In genomic region chr19:12867120-12868099, GRCh38 we compare ENCODE assay signal across 7 cellular contexts. TPM values are rescaled to one million over a fixed set of nuclear protein-coding genes. Genes with fewer than 3 reads are reported as not detected.
DNase-seq lines count a peak whose midpoint lies in the region; ATAC-seq and TF ChIP-seq lines count a peak whose summit lies in the region.

No MANE protein-coding gene starts in this region.

- no peak for TF ChIP-seq CTCF in heart right ventricle (IDR thresholded peaks at IDR 0.05)

- H3K4me3 ChIP-seq in heart right ventricle = peak overlapping the region in 8 of 10 donors; percentile 22 to 44 (median 42)

- no peak overlapping the region for H3K27ac Mint-ChIP-seq in activated naive CD4-positive, alpha-beta T cell treated with anti-CD3 and anti-CD28 coated beads for 36 hours

- peaks cover 0 to 10% (median 7%) of the 10 kb centered on the region in 9 donors for H3K4me1 ChIP-seq in heart right ventricle

- H3K9me3 Mint-ChIP-seq in activated naive CD4-positive, alpha-beta T cell treated with anti-CD3 and anti-CD28 coated beads for 36 hours = peaks cover 2% of the 10 kb centered on the region

- peaks cover 6% of the 10 kb centered on the region for H3K4me1 Mint-ChIP-seq in activated naive CD4-positive, alpha-beta T cell treated with anti-CD3 and anti-CD28 coated beads for 36 hours (ENCODE audit: low read depth)

- ATAC-seq in GM19035 (IDR thresholded peaks at IDR 0.05; ENCODE audit: unreplicated experiment) = peak; percentile 59
- peak; percentile 45 to 67 (median 52) for ATAC-seq in heart right ventricle
- peak; percentile 76 for ATAC-seq in sciatic nerve
- ATAC-seq in GM19023 (IDR thresholded peaks at IDR 0.05; ENCODE audit: unreplicated experiment) = no peak

- H3K27me3 ChIP-seq in heart right ventricle = peaks cover 0 to 26% (median 17%) of the 10 kb centered on the region in 7 donors

- H3K36me3 Mint-ChIP-seq in activated naive CD4-positive, alpha-beta T cell treated with anti-CD3 and anti-CD28 coated beads for 36 hours (ENCODE audit: low read depth) = peaks cover 4% of the 10 kb centered on the region

- DNase-seq in NOMO-1 treated with DMSO at 0.1 percent for 48 hours (lab: John Stamatoyannopoulos, UW; ENCODE audit: unreplicated experiment) = peak; percentile 44
- peak; percentile 71 for DNase-seq in activated naive CD4-positive, alpha-beta T cell treated with anti-CD3 and anti-CD28 coated beads for 36 hours
- peak in 1 of 2 donors; percentile 55 for DNase-seq in heart right ventricle
- DNase-seq in sciatic nerve (ENCODE audit: low spot score) = peak; percentile 79
- no peak for DNase-seq in NK-92 (lab: John Stamatoyannopoulos, UW; ENCODE audit: unreplicated experiment)

- H3K36me3 ChIP-seq in heart right ventricle = no peaks in the 10 kb centered on the region

- peaks cover 2% of the 10 kb centered on the region for H3K27me3 Mint-ChIP-seq in activated naive CD4-positive, alpha-beta T cell treated with anti-CD3 and anti-CD28 coated beads for 36 hours (ENCODE audit: low read depth)

- CTCF ChIA-PET in activated naive CD4-positive, alpha-beta T cell treated with anti-CD3 and anti-CD28 coated beads for 36 hours (lab: Charles Lee) = interaction anchor here (1.1 kb wide), 1 partner anchor 71 kb away, joined by 4 read pairs; no protein-coding TSS in a partner anchor

- no peak overlapping the region for H3K27ac ChIP-seq in heart right ventricle

- intact Hi-C loops in activated naive CD4-positive, alpha-beta T cell treated with anti-CD3 and anti-CD28 coated beads for 36 hours (cut with micrococcal nuclease) = no loop called here
- intact Hi-C loops in heart right ventricle (cut with DNase I) = no loop called here
- intact Hi-C loops in sciatic nerve (cut with DNase I) = no loop called here

- H3K4me3 Mint-ChIP-seq in activated naive CD4-positive, alpha-beta T cell treated with anti-CD3 and anti-CD28 coated beads for 36 hours = peak overlapping the region; percentile 54

- 11 to 12% methylated on average over 51 of the region's 51 CpGs for WGBS in heart right ventricle, 2 donors

- H3K9me3 ChIP-seq in heart right ventricle = no peaks in the 10 kb centered on the region

RNA-seq across cellular contexts. Expression of gene DNASE2, which starts 13.8 kb away (rescaled TPM):
- total RNA-seq in activated naive CD4-positive, alpha-beta T cell treated with anti-CD3 and anti-CD28 coated beads for 36 hours = 10 to 100 TPM; 30.9 to 31.6 TPM
- total RNA-seq in heart right ventricle (10 to 100 TPM; 16.9 to 34.9 (median 19.9) TPM), sciatic nerve (26.7 TPM)
- polyA plus RNA-seq in heart right ventricle = 10 to 100 TPM; 10.5 to 25.6 TPM

RNA-seq across cellular contexts. Expression of gene KLF1, which starts 19.6 kb away (rescaled TPM):
- under 1 TPM; 0.17 to 0.21 TPM for total RNA-seq in activated naive CD4-positive, alpha-beta T cell treated with anti-CD3 and anti-CD28 coated beads for 36 hours
- total RNA-seq in heart right ventricle (under 1 TPM in 1 of 10 donors, not detected in 9; 0.13 TPM), sciatic nerve (1.1 TPM)
- polyA plus RNA-seq in heart right ventricle = not detected

RNA-seq across cellular contexts. Expression of gene GCDH, which starts 23.6 kb away (rescaled TPM):
- total RNA-seq in activated naive CD4-positive, alpha-beta T cell treated with anti-CD3 and anti-CD28 coated beads for 36 hours = 10 to 100 TPM; 36.3 to 38.3 TPM
- 10 to 100 TPM; 32.4 to 53.2 (median 45.1) TPM for total RNA-seq in heart right ventricle
- 10 to 100 TPM; 22.6 to 72.3 TPM for polyA plus RNA-seq in heart right ventricle
- total RNA-seq in sciatic nerve = 24.4 TPM

RNA-seq across cellular contexts. Expression of gene MAST1, which starts 29.1 kb away (rescaled TPM):
- total RNA-seq in activated naive CD4-positive, alpha-beta T cell treated with anti-CD3 and anti-CD28 coated beads for 36 hours = 1 to 10 TPM; 1.2 to 1.5 TPM
- total RNA-seq in heart right ventricle (under 1 TPM in 8 of 10 donors, not detected in 2; 0.15 to 0.88 (median 0.37) TPM), sciatic nerve (0.31 TPM)
- polyA plus RNA-seq in heart right ventricle = under 1 TPM; 0.07 to 0.23 TPM

RNA-seq across cellular contexts. Expression of gene RTBDN, which starts 33.0 kb away (rescaled TPM):
- total RNA-seq in activated naive CD4-positive, alpha-beta T cell treated with anti-CD3 and anti-CD28 coated beads for 36 hours = not detected
- total RNA-seq in heart right ventricle (not detected), sciatic nerve (not detected)
- polyA plus RNA-seq in heart right ventricle = not detected
